ENCODE assay signal across 1 cellular context in genomic region chr22:47515384-47516125, GRCh38.
TF ChIP-seq lines count a peak whose summit lies in the region.

No MANE protein-coding gene starts in this region.

TF ChIP-seq in liver, 16 proteins besides CTCF, POLR2A, EP300 and RAD21 (continued from another document):
- TF ChIP-seq ZBTB33 (IDR thresholded peaks at IDR 0.05) (no peak), HNF4A (conservative IDR thresholded peaks at IDR 0.05) (no peak), GABPA (IDR thresholded peaks at IDR 0.05 in 1 of 2, conservative IDR thresholded peaks at IDR 0.05 in 1 of 2) (no peak)
